ENCODE assay signal across 1 cellular context in the genomic region with DNA sequence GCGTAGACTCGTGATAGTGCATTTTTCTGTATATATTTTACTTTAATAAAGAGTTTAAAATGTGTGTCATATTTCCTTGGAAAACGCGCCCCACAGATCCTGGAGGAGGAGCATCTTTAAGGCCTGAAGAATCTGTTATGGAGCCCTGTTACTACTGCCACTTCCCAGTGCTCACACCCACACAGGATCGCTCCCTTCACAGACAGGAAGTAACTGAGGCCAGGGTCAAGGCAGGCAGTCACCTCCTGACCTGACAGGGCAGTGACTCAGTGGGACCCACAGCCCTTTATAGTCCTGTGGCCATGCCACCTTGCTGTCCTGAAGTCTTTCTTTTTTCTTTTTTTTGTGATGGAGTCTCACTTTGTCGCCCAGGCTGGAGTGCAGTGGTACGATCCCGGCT.
TF ChIP-seq lines count a peak whose summit lies in the region.

No MANE protein-coding gene starts in this region.

TF ChIP-seq in HepG2, 621 proteins besides CTCF, POLR2A, EP300 and RAD21 (continued from another document):
- TF ChIP-seq, protein P1, sequence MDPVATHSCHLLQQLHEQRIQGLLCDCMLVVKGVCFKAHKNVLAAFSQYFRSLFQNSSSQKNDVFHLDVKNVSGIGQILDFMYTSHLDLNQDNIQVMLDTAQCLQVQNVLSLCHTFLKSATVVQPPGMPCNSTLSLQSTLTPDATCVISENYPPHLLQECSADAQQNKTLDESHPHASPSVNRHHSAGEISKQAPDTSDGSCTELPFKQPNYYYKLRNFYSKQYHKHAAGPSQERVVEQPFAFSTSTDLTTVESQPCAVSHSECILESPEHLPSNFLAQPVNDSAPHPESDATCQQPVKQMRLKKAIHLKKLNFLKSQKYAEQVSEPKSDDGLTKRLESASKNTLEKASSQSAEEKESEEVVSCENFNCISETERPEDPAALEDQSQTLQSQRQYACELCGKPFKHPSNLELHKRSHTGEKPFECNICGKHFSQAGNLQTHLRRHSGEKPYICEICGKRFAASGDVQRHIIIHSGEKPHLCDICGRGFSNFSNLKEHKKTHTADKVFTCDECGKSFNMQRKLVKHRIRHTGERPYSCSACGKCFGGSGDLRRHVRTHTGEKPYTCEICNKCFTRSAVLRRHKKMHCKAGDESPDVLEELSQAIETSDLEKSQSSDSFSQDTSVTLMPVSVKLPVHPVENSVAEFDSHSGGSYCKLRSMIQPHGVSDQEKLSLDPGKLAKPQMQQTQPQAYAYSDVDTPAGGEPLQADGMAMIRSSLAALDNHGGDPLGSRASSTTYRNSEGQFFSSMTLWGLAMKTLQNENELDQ (CRISPR knock-in tag; IDR thresholded peaks at IDR 0.05; ENCODE audit: borderline replicate concordance), result no peak
- no peak for TF ChIP-seq MYC (CRISPR knock-in tag; IDR thresholded peaks at IDR 0.05; ENCODE audit: borderline replicate concordance)
- TF ChIP-seq, protein P2, sequence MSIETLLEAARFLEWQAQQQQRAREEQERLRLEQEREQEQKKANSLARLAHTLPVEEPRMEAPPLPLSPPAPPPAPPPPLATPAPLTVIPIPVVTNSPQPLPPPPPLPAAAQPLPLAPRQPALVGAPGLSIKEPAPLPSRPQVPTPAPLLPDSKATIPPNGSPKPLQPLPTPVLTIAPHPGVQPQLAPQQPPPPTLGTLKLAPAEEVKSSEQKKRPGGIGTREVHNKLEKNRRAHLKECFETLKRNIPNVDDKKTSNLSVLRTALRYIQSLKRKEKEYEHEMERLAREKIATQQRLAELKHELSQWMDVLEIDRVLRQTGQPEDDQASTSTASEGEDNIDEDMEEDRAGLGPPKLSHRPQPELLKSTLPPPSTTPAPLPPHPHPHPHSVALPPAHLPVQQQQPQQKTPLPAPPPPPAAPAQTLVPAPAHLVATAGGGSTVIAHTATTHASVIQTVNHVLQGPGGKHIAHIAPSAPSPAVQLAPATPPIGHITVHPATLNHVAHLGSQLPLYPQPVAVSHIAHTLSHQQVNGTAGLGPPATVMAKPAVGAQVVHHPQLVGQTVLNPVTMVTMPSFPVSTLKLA (IDR thresholded peaks at IDR 0.05), result no peak
- TF ChIP-seq ZNF34 (CRISPR knock-in tag; IDR thresholded peaks at IDR 0.05; ENCODE audit: borderline replicate concordance), result no peak
